1 cellular context compared by ENCODE assay signal in genomic region chr22:44192811-44193536, GRCh38.
TF ChIP-seq lines count a peak whose summit lies in the region.

No MANE protein-coding gene starts in this region.

TF ChIP-seq in IMR-90, 13 proteins besides CTCF, POLR2A, EP300 and RAD21:
- TF ChIP-seq CEBPB (IDR thresholded peaks at IDR 0.05; ENCODE audit: low read depth, low read length) (no peak), SMC3 (IDR thresholded peaks at IDR 0.05; ENCODE audit: low read depth, low read length) (no peak), USF2 (IDR thresholded peaks at IDR 0.05; ENCODE audit: low read depth, low read length) (no peak), CHD1 (IDR thresholded peaks at IDR 0.05; ENCODE audit: low read depth, low read length) (no peak)
